Comparison of ENCODE assay signal across 1 cellular context in genomic region chr5:160438316-160439204, GRCh38.
TF ChIP-seq lines count a peak whose summit lies in the region.

No MANE protein-coding gene starts in this region.

TF ChIP-seq in HepG2, 621 proteins besides CTCF, POLR2A, EP300 and RAD21 (continued from another document):
- TF ChIP-seq ZNF646 (CRISPR knock-in tag; IDR thresholded peaks at IDR 0.05) (no peak), MATR3 (CRISPR knock-in tag; IDR thresholded peaks at IDR 0.05) (no peak), RFX1 (IDR thresholded peaks at IDR 0.05) (no peak), RCOR2 (CRISPR knock-in tag; IDR thresholded peaks at IDR 0.05) (no peak), MTF1 (CRISPR knock-in tag; IDR thresholded peaks at IDR 0.05) (no peak), KDM1A (CRISPR knock-in tag; IDR thresholded peaks at IDR 0.05) (no peak), ZMYM2 (CRISPR knock-in tag; IDR thresholded peaks at IDR 0.05) (peak; percentile 38; the same call in 1 of the 2 replicates), TBX2 (CRISPR knock-in tag; IDR thresholded peaks at IDR 0.05; ENCODE audit: borderline replicate concordance) (peak; percentile 41; the same call in 1 of the 2 replicates), ZNF574 (CRISPR knock-in tag; IDR thresholded peaks at IDR 0.05) (no peak), ZNF543 (CRISPR knock-in tag; IDR thresholded peaks at IDR 0.05) (no peak), SP1 (IDR thresholded peaks at IDR 0.05) (no peak), SP1 (CRISPR knock-in tag; IDR thresholded peaks at IDR 0.05) (no peak), ZNF724P (CRISPR knock-in tag; IDR thresholded peaks at IDR 0.05; ENCODE audit: borderline replicate concordance) (no peak), BORCS8-MEF2B (CRISPR knock-in tag; IDR thresholded peaks at IDR 0.05) (0 out of 2 replicates have a peak, but pooled peaks have one; percentile 17), MTF2 (CRISPR knock-in tag; IDR thresholded peaks at IDR 0.05; ENCODE audit: borderline replicate concordance) (no peak), SOX5 (CRISPR knock-in tag; IDR thresholded peaks at IDR 0.05; ENCODE audit: borderline replicate concordance) (0 out of 2 replicates have a peak, but pooled peaks have one; percentile 7), THAP11 (CRISPR knock-in tag; IDR thresholded peaks at IDR 0.05) (peak; percentile 12; the same call in 1 of the 2 replicates), ZNF720 (CRISPR knock-in tag; IDR thresholded peaks at IDR 0.05) (no peak), ZNF614 (CRISPR knock-in tag; IDR thresholded peaks at IDR 0.05; ENCODE audit: borderline replicate concordance) (no peak), MIXL1 (CRISPR knock-in tag; IDR thresholded peaks at IDR 0.05) (peak; percentile 59; the same call in 1 of the 2 replicates), SIX4 (CRISPR knock-in tag; IDR thresholded peaks at IDR 0.05) (no peak), PCBP2 (optimal IDR thresholded peaks at IDR 0.05; ENCODE audit: low read depth, low read length, poor library complexity, severe bottlenecking) (no peak), ZFP91 (CRISPR knock-in tag; IDR thresholded peaks at IDR 0.05; ENCODE audit: borderline replicate concordance) (peak; percentile 41; the same call in 1 of the 2 replicates), ZNF891 (CRISPR knock-in tag; IDR thresholded peaks at IDR 0.05) (no peak), DRAP1 (CRISPR knock-in tag; IDR thresholded peaks at IDR 0.05) (no peak), RELA (CRISPR knock-in tag; IDR thresholded peaks at IDR 0.05) (no peak), PITX1 (CRISPR knock-in tag; IDR thresholded peaks at IDR 0.05) (no peak)
TF ChIP-seq in HepG2: peak in this region for 39.
